8 cellular contexts compared by ENCODE assay signal in the genomic region with DNA sequence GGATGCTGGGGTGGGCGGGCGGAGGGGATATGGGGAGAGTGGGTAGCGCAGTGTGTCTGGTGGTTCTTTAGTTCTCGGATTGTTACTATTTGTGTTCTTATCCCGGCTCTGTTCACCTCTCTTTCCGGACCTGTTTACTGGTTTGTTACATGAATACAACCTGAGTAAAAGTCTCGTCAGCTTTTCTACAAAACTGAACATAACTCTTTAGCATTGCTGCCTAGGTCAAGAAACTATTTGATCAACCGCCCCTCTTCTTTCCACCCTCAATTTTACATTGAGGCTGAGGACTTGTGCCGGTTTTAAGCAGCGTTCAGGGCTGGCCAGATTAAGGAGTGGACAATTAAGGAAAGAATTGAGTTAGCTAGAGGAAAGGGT. TPM values are rescaled to one million over a fixed set of nuclear protein-coding genes. Genes with fewer than 3 reads are reported as not detected.
DNase-seq lines count a peak whose midpoint lies in the region; TF ChIP-seq lines count a peak whose summit lies in the region.

No MANE protein-coding gene starts in this region.

- H3K36me3 ChIP-seq in BJ (ENCODE audit: control insufficient read depth, insufficient read depth, low read length) (peaks cover 4% of the 10 kb centered on the region), NT2/D1 (ENCODE audit: insufficient read depth, insufficient read length, low read length) (peaks cover 26% of the 10 kb centered on the region), esophagus (ENCODE audit: control insufficient read depth in 2 of 2, insufficient read depth in 2 of 2, low read length in 1 of 2) (peaks cover 0 to 9% of the 10 kb centered on the region in 2 donors), osteoblast (ENCODE audit: insufficient read depth, low read length) (peaks cover 18% of the 10 kb centered on the region)

- 2% methylated on average over 10 of the region's 10 CpGs for WGBS in esophagus, 2 donors

- H3K4me1 ChIP-seq in NT2/D1 (ENCODE audit: insufficient read depth, insufficient read length) (peaks cover 2% of the 10 kb centered on the region), esophagus (ENCODE audit: control insufficient read depth in 2 of 2, insufficient read depth in 2 of 2, low read length in 1 of 2) (peaks cover 6 to 10% of the 10 kb centered on the region in 2 donors), osteoblast (ENCODE audit: insufficient read depth, low read length) (peaks cover 15% of the 10 kb centered on the region)

- H3K4me2 ChIP-seq in osteoblast (ENCODE audit: insufficient read depth, low read length): peak overlapping the region; percentile 96

- peaks cover 21% of the 10 kb centered on the region for H3K79me2 ChIP-seq in osteoblast (ENCODE audit: insufficient read depth, low read length)

- no peak for DNase-seq in BJ (ENCODE audit: low read depth)
- DNase-seq in NT2/D1 (ENCODE audit: low read depth, low spot score): no peak
- DNase-seq in osteoblast (ENCODE audit: insufficient read length, low spot score, missing footprints): peak; percentile 54
- no peak for DNase-seq in NCI-H187 (lab: John Stamatoyannopoulos, UW)
- no peak for DNase-seq in NCI-H2029 treated with DMSO at 0.1 percent for 48 hours (lab: John Stamatoyannopoulos, UW)
- DNase-seq in DMS114 treated with DMSO at 0.1 percent for 48 hours (lab: John Stamatoyannopoulos, UW; ENCODE audit: unreplicated experiment): no peak
- DNase-seq in SW 1271 (lab: John Stamatoyannopoulos, UW): no peak

- no peak for TF ChIP-seq CTCF in BJ (IDR thresholded peaks at IDR 0.05; ENCODE audit: insufficient read depth, low read depth, low read length)
- TF ChIP-seq CTCF in osteoblast (IDR thresholded peaks at IDR 0.05; ENCODE audit: extremely low read depth, low read depth, low read length): no peak

- peaks cover 3% of the 10 kb centered on the region for H4K20me1 ChIP-seq in osteoblast (ENCODE audit: insufficient read depth, low read length)

- POLR2A ChIA-PET in BJ (lab: Charles Lee): no interaction called here

- CTCF ChIA-PET in BJ (lab: Yijun Ruan, JAX): no interaction called here

- no peaks in the 10 kb centered on the region for H3K9me3 ChIP-seq in NT2/D1 (ENCODE audit: insufficient read depth, low read length)
- no peaks in the 10 kb centered on the region for H3K9me3 ChIP-seq in esophagus (ENCODE audit: control insufficient read depth in 2 of 2, insufficient read depth in 1 of 2, low read depth in 1 of 2, low read length in 1 of 2)
- H3K9me3 ChIP-seq in osteoblast (ENCODE audit: low read depth, low read length): no peaks in the 10 kb centered on the region

- H3K4me3 ChIP-seq in BJ (ENCODE audit: low read depth, low read length): peak overlapping the region; percentile 90
- peak overlapping the region; percentile 92 for H3K4me3 ChIP-seq in NT2/D1 (ENCODE audit: insufficient read length, low read depth)
- H3K4me3 ChIP-seq in esophagus (ENCODE audit: low read depth in 1 of 2, low read length in 2 of 2): peak overlapping the region; percentile 86 to 96
- peak overlapping the region; percentile 99 for H3K4me3 ChIP-seq in osteoblast (ENCODE audit: insufficient read depth, low read length)

- H3K9ac ChIP-seq in NT2/D1 (ENCODE audit: insufficient read length, low read depth): peak overlapping the region; percentile 95

- H2AFZ ChIP-seq in osteoblast (ENCODE audit: low read length): peak overlapping the region; percentile 99

- no peaks in the 10 kb centered on the region for H3K27me3 ChIP-seq in BJ (ENCODE audit: control insufficient read depth, insufficient read depth, low read length)
- H3K27me3 ChIP-seq in NT2/D1 (ENCODE audit: insufficient read depth, insufficient read length): no peaks in the 10 kb centered on the region
- H3K27me3 ChIP-seq in esophagus (ENCODE audit: control insufficient read depth in 1 of 2, insufficient read depth in 2 of 2, low read length in 2 of 2): no peaks in the 10 kb centered on the region
- H3K27me3 ChIP-seq in osteoblast (ENCODE audit: insufficient read depth, low read length): peaks cover 3% of the 10 kb centered on the region

- H3K27ac ChIP-seq in esophagus (ENCODE audit: low read depth in 2 of 2, low read length in 1 of 2) (peak overlapping the region; percentile 73 to 97), osteoblast (ENCODE audit: low read depth, low read length) (peak overlapping the region; percentile 87)

RNA-seq across cellular contexts. Expression of a gene that starts 0.6 kb away (rescaled TPM):
- polyA plus RNA-seq in BJ (2011; rRNA removed): 16.1 and 18.4 TPM in 2 replicates
- polyA minus RNA-seq in BJ (2011; rRNA and poly(A)+ RNA removed): 9.2 and 11.0 TPM in 2 replicates
- polyA plus RNA-seq in esophagus: 10 to 100 TPM in 1 of 2 donors, 1 to 10 TPM in 1; 7.9 to 17.8 TPM
- 11.2 and 11.6 TPM in 2 replicates for total RNA-seq in osteoblast

RNA-seq across cellular contexts. Expression of a gene that starts 59.2 kb away (rescaled TPM):
- polyA plus RNA-seq in BJ (2011; rRNA removed): 41.4 and 60.9 TPM in 2 replicates
- 11.8 and 16.5 TPM in 2 replicates for polyA minus RNA-seq in BJ (2011; rRNA and poly(A)+ RNA removed)
- polyA plus RNA-seq in esophagus: 10 to 100 TPM in 1 of 2 donors, 1 to 10 TPM in 1; 6.4 to 27.5 TPM
- total RNA-seq in osteoblast: 62.2 and 64.5 TPM in 2 replicates
